ENCODE assay signal across 23 cellular contexts in genomic region chr10:47378606-47379444, GRCh38. TPM values are rescaled to one million over a fixed set of nuclear protein-coding genes. Genes with fewer than 3 reads are reported as not detected.
DNase-seq lines count a peak whose midpoint lies in the region; ATAC-seq and TF ChIP-seq lines count a peak whose summit lies in the region.
"Had no signal": no experiment of that assay in that cellular context is flagged by ENCODE, and none has a peak within 500 bp of the region (broad histone marks: within the 10 kb centered on the region; RNA-seq: fewer than 3 reads in every experiment).

No MANE protein-coding gene starts in this region.

- peak overlapping the region; percentile 80 for H3K27ac ChIP-seq in SJCRH30
- H3K27ac ChIP-seq in sigmoid colon, result no peak overlapping the region
- H3K27ac ChIP-seq: ascending aorta, esophagus squamous epithelium, gastrocnemius medialis had no signal

- H3K27me3 ChIP-seq in SJCRH30 (no peaks in the 10 kb centered on the region), sigmoid colon (peaks cover 0 to 9% (median 0%) of the 10 kb centered on the region in 3 donors)
- H3K27me3 ChIP-seq: ascending aorta, gastrocnemius medialis had no signal

- H3K9me3 ChIP-seq in SJCRH30 (replicated peaks) (no peaks in the 10 kb centered on the region), sigmoid colon (no peaks in the 10 kb centered on the region)
- H3K9me3 ChIP-seq: ascending aorta, esophagus squamous epithelium, gastrocnemius medialis had no signal

- intact Hi-C loops in sigmoid colon (cut with DNase I), result no loop called here

- H3K4me1 ChIP-seq in SJCRH30 (peaks cover 19% of the 10 kb centered on the region), sigmoid colon (peaks cover 0 to 16% (median 15%) of the 10 kb centered on the region in 4 donors)

- H3K36me3 ChIP-seq in SJCRH30, result no peaks in the 10 kb centered on the region
- no peaks in the 10 kb centered on the region for H3K36me3 ChIP-seq in sigmoid colon
- H3K36me3 ChIP-seq: ascending aorta, esophagus squamous epithelium, gastrocnemius medialis had no signal

- no peak for TF ChIP-seq POLR2A in sigmoid colon (IDR thresholded peaks at IDR 0.05)

- H3K4me3 ChIP-seq in SJCRH30, result no peak overlapping the region
- H3K4me3 ChIP-seq in sigmoid colon, result no peak overlapping the region
- H3K4me3 ChIP-seq: ascending aorta, esophagus squamous epithelium, gastrocnemius medialis had no signal

- DNase-seq in D341Med (ENCODE audit: low spot score), result peak; percentile 15
- DNase-seq in SJCRH30, result no peak
- peak; percentile 4 for DNase-seq in epidermal melanocyte (ENCODE audit: insufficient read length, low spot score)
- peak; percentile 44 for DNase-seq in sigmoid colon
- DNase-seq: CD4-positive, alpha-beta T cell; DMS79; esophagus squamous epithelium; gastrocnemius medialis; Karpas-422; kidney; mammary epithelial cell; MV-4-11; NCI-H2029; occipital lobe; OCI-M1; stimulated activated CD4-positive, alpha-beta T cell treated with anti-CD3 and anti-CD28 coated beads, Interleukin-12 subunit alpha, Interleukin-12 subunit beta, amount 100 ng/mL, for 4 hours had no signal

- 85 to 86% methylated on average over 15 of the region's 15 CpGs for WGBS in sigmoid colon, 2 donors

- TF ChIP-seq CTCF in sigmoid colon (IDR thresholded peaks at IDR 0.05), result no peak

- no peak for TF ChIP-seq EP300 in sigmoid colon (IDR thresholded peaks at IDR 0.05)

- ATAC-seq in HG03469 (IDR thresholded peaks at IDR 0.05; ENCODE audit: unreplicated experiment) (no peak), HG02623 (IDR thresholded peaks at IDR 0.05; ENCODE audit: unreplicated experiment) (no peak), HG03135 (IDR thresholded peaks at IDR 0.05; ENCODE audit: unreplicated experiment) (no peak)
- ATAC-seq: activated naive CD4-positive, alpha-beta T cell treated with anti-CD3 and anti-CD28 coated beads, Interleukin-2, amount 50 U/mL, for 72 hours; Right ventricle myocardium inferior had no signal

RNA-seq across cellular contexts. Expression of gene ZNF488, which starts 5.3 kb away (rescaled TPM):
- total RNA-seq in SJCRH30 (2014; rRNA removed; shearing (Covaris generic)), result 2.6 and 2.7 TPM in 2 replicates
- under 1 TPM in 1 of 4 donors, not detected in 3; 0.16 TPM for total RNA-seq in sigmoid colon
- under 1 TPM; 0.60 to 0.82 (median 0.69) TPM for polyA plus RNA-seq in sigmoid colon
- total RNA-seq: ascending aorta; CD4-positive, alpha-beta T cell; gastrocnemius medialis; Right ventricle myocardium inferior had no signal

RNA-seq across cellular contexts. Expression of gene RBP3, which starts 30.7 kb away (rescaled TPM):
- not detected in 2 replicates for total RNA-seq in SJCRH30 (2014; rRNA removed; shearing (Covaris generic))
- total RNA-seq in sigmoid colon, result not detected
- not detected for polyA plus RNA-seq in sigmoid colon
- total RNA-seq: activated CD8-positive, alpha-beta memory T cell treated with anti-CD3 and anti-CD28 coated beads for 36 hours; activated naive CD4-positive, alpha-beta T cell treated with anti-CD3 and anti-CD28 coated beads, Interleukin-2, amount 50 U/mL, for 72 hours; ascending aorta; CD4-positive, alpha-beta T cell; esophagus squamous epithelium; gastrocnemius medialis; kidney; mammary epithelial cell; occipital lobe; Right ventricle myocardium inferior had no signal
- polyA plus RNA-seq: mammary epithelial cell had no signal

RNA-seq across cellular contexts. Expression of gene GDF2, which starts 56.6 kb away (rescaled TPM):
- total RNA-seq in SJCRH30 (2014; rRNA removed; shearing (Covaris generic)), result not detected in 2 replicates
- total RNA-seq in sigmoid colon, result not detected
- polyA plus RNA-seq in sigmoid colon, result not detected
- total RNA-seq: activated CD8-positive, alpha-beta memory T cell treated with anti-CD3 and anti-CD28 coated beads for 36 hours; activated naive CD4-positive, alpha-beta T cell treated with anti-CD3 and anti-CD28 coated beads, Interleukin-2, amount 50 U/mL, for 72 hours; CD4-positive, alpha-beta T cell; esophagus squamous epithelium; gastrocnemius medialis; kidney; mammary epithelial cell; occipital lobe; Right ventricle myocardium inferior had no signal
- polyA plus RNA-seq: mammary epithelial cell had no signal

Comparison
In these comparisons a context has a peak if more than half of its experiments do, and no peak if none do; other contexts are left out.
1. DNase-seq: peak in D341Med (single experiment), epidermal melanocyte (single experiment) and sigmoid colon (single experiment); none in SJCRH30 (0 of 2).